In the genomic region with DNA sequence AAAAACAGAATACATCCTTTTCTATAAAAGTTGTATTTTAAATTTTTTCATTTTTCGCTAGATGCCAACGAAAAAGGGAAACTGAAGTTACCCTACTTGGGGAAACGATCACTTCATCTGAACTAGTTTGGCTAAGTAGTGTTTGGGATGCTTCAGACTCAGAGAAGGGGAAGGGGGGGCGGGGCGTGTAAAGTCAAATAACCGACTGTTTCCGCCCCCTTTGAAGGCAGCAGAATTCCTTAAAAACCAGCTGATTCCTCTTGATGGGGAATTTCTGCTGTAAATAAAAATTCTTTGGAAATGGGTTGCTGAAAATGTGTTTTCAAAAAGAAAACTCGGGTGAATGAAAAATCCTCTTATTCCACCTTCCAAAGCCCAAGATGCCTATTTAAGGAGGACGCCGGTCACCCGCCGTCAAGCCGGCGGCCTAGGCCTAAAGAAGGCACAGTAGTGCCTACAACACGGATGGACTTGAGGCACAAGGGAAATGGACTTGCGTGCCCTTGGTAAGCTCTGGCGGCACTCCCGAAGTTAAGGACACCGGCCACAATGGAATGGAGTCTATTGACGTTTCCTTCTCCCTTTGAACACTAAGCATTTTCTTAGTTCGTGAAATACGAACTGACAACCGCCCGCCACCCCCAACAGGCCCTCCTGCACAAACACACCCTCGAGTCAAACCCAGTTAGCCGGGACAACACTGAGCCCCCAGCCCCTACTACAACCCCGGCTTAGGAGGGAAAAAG, we compare ENCODE assay signal across 8 cellular contexts. TPM values are rescaled to one million over a fixed set of nuclear protein-coding genes. Genes with fewer than 3 reads are reported as not detected.
DNase-seq lines count a peak whose midpoint lies in the region; ATAC-seq, FAIRE-seq and TF ChIP-seq lines count a peak whose summit lies in the region.

No MANE protein-coding gene starts in this region.

- H3K27me3 Mint-ChIP-seq in CD14-positive monocyte (ENCODE audit: low read depth in 3 of 3) (no peaks in the 10 kb centered on the region), nephron progenitor cell (ENCODE audit: low read depth, poor library complexity) (peaks cover 4% of the 10 kb centered on the region)
- peaks cover 6% of the 10 kb centered on the region for H3K27me3 Mint-ChIP-seq in activated naive CD4-positive, alpha-beta T cell treated with anti-CD3 and anti-CD28 coated beads, Interleukin-2, amount 10 ng/mL, durations not matched to agents 7 days and 5 days

- ATAC-seq in HG02623 (IDR thresholded peaks at IDR 0.05; ENCODE audit: unreplicated experiment) (no peak), GM21723 (IDR thresholded peaks at IDR 0.05; ENCODE audit: unreplicated experiment) (no peak)

- DNase-seq in CD14-positive monocyte (ENCODE audit: low spot score) (peak; percentile 44), HCEC 1CT (peak; percentile 58), NOMO-1 treated with DMSO at 0.1 percent for 48 hours (lab: John Stamatoyannopoulos, UW; ENCODE audit: unreplicated experiment) (peak; percentile 43), frontal cortex (ENCODE audit: low spot score in 2 of 2) (peak; percentile 46 to 47), nephron progenitor cell (peak; percentile 40)
- no peak for DNase-seq in activated naive CD4-positive, alpha-beta T cell treated with anti-CD3 and anti-CD28 coated beads, Interleukin-2, amount 10 ng/mL, durations not matched to agents 7 days and 5 days

- H3K36me3 Mint-ChIP-seq in CD14-positive monocyte (peaks cover 2 to 7% of the 10 kb centered on the region in 2 donors), nephron progenitor cell (ENCODE audit: low read depth) (peaks cover 17% of the 10 kb centered on the region)
- peaks cover 5% of the 10 kb centered on the region for H3K36me3 Mint-ChIP-seq in activated naive CD4-positive, alpha-beta T cell treated with anti-CD3 and anti-CD28 coated beads, Interleukin-2, amount 10 ng/mL, durations not matched to agents 7 days and 5 days

- intact Hi-C loops in CD14-positive monocyte (cut with micrococcal nuclease), result loop anchor here in 1 of 2 donors (5.0 kb wide), 1 partner anchor 90 kb away; a partner anchor contains a TSS

- H3K4me3 Mint-ChIP-seq in CD14-positive monocyte (peak overlapping the region; percentile 95 to 96), nephron progenitor cell (peak overlapping the region; percentile 94)
- H3K4me3 Mint-ChIP-seq in activated naive CD4-positive, alpha-beta T cell treated with anti-CD3 and anti-CD28 coated beads, Interleukin-2, amount 10 ng/mL, durations not matched to agents 7 days and 5 days, result peak overlapping the region; percentile 83

- no peak for FAIRE-seq in frontal cortex (lab: Jason Lieb, UNC)

- H3K9me3 Mint-ChIP-seq in CD14-positive monocyte, result no peaks in the 10 kb centered on the region
- H3K9me3 Mint-ChIP-seq in activated naive CD4-positive, alpha-beta T cell treated with anti-CD3 and anti-CD28 coated beads, Interleukin-2, amount 10 ng/mL, durations not matched to agents 7 days and 5 days, result no peaks in the 10 kb centered on the region
- H3K9me3 Mint-ChIP-seq in nephron progenitor cell, result peaks cover 2% of the 10 kb centered on the region

- H3K27ac Mint-ChIP-seq in CD14-positive monocyte, result peak overlapping the region; percentile 76 to 94 (median 87)
- H3K27ac Mint-ChIP-seq in activated naive CD4-positive, alpha-beta T cell treated with anti-CD3 and anti-CD28 coated beads, Interleukin-2, amount 10 ng/mL, durations not matched to agents 7 days and 5 days, result peak overlapping the region; percentile 83
- H3K27ac Mint-ChIP-seq in nephron progenitor cell, result peak overlapping the region; percentile 97

- H3K4me1 Mint-ChIP-seq in CD14-positive monocyte (peaks cover 31% of the 10 kb centered on the region), nephron progenitor cell (peaks cover 45% of the 10 kb centered on the region)
- peaks cover 33% of the 10 kb centered on the region for H3K4me1 Mint-ChIP-seq in activated naive CD4-positive, alpha-beta T cell treated with anti-CD3 and anti-CD28 coated beads, Interleukin-2, amount 10 ng/mL, durations not matched to agents 7 days and 5 days

- no peak for TF ChIP-seq CTCF in CD14-positive monocyte (IDR thresholded peaks at IDR 0.05)
- TF ChIP-seq CTCF in nephron progenitor cell (IDR thresholded peaks at IDR 0.05), result no peak

- CTCF ChIA-PET in activated naive CD4-positive, alpha-beta T cell treated with anti-CD3 and anti-CD28 coated beads, Interleukin-2, amount 10 ng/mL, durations not matched to agents 7 days and 5 days (lab: Charles Lee), result no interaction called here

RNA-seq across cellular contexts. Expression of a gene that starts 2.0 kb away (rescaled TPM):
- 10 to 100 TPM in 1 of 2 donors, 1 to 10 TPM in 1; 4.3 to 11.9 TPM for polyA plus RNA-seq in CD14-positive monocyte
- total RNA-seq in frontal cortex, result 79.1 TPM
